In the genomic region with DNA sequence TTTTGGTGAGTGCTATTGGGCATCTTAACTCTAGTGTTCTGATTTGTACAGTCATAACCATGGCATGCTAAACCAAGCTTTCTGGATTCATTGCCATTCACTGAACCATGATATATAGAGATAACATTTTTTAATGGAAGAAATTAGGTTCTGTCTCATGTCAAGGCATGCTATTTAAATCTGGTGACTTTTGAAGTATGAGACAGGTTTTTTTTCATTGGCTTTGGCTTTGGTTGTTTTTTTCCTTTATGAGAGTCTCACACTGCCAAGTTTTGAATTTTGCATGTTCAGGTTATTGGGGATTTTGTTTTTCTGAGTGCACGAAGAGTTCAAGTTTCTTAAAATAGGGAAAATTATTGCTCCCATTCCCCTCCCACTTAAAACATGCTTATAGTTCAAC, we compare ENCODE assay signal across 23 cellular contexts.
A peak's percentile ranks its signal among the peaks of the same experiment; 100 is the strongest.
DNase-seq lines count a peak whose midpoint lies in the region; ATAC-seq and TF ChIP-seq lines count a peak whose summit lies in the region.
"Had no signal": no experiment of that assay in that cellular context is flagged by ENCODE, and none has a peak within 500 bp of the region (broad histone marks: within the 10 kb centered on the region; RNA-seq: fewer than 3 reads in every experiment).

No MANE protein-coding gene starts in this region.

- peaks cover 4 to 7% of the 10 kb centered on the region in 2 donors for H3K9me3 Mint-ChIP-seq in activated naive CD4-positive, alpha-beta T cell treated with anti-CD3 and anti-CD28 coated beads, Interleukin-2, amount 50 U/mL, for 72 hours
- H3K9me3 Mint-ChIP-seq in activated CD4-positive, alpha-beta T cell treated with anti-CD3 and anti-CD28 coated beads, Interleukin-2, amount 10 ng/mL, durations not matched to agents 24 days and 14 days = no peaks in the 10 kb centered on the region
- H3K9me3 Mint-ChIP-seq: neural crest cell had no signal

- no peak for TF ChIP-seq RAD21 in Ishikawa (IDR thresholded peaks at IDR 0.05; ENCODE audit: low read depth)

- no peak overlapping the region for H3K4me3 ChIP-seq in AG09309 (ENCODE audit: control insufficient read depth, low read depth, low read length)
- no peak overlapping the region for H3K4me3 ChIP-seq in choroid plexus epithelial cell (ENCODE audit: low read depth, low read length)

- intact Hi-C loops in activated CD4-positive, alpha-beta T cell treated with anti-CD3 and anti-CD28 coated beads, Interleukin-2, amount 10 ng/mL, durations not matched to agents 24 days and 14 days (cut with micrococcal nuclease) = no loop called here

- H3K27me3 Mint-ChIP-seq in activated CD4-positive, alpha-beta T cell treated with anti-CD3 and anti-CD28 coated beads, Interleukin-2, amount 10 ng/mL, durations not matched to agents 24 days and 14 days = no peaks in the 10 kb centered on the region

- ATAC-seq in activated naive CD4-positive, alpha-beta T cell treated with anti-CD3 and anti-CD28 coated beads, Interleukin-2, amount 50 U/mL, for 72 hours = no peak
- ATAC-seq: CD8-positive, alpha-beta T cell had no signal

- H3K36me3 Mint-ChIP-seq in activated naive CD4-positive, alpha-beta T cell treated with anti-CD3 and anti-CD28 coated beads, Interleukin-2, amount 50 U/mL, for 72 hours = no peaks in the 10 kb centered on the region
- no peaks in the 10 kb centered on the region for H3K36me3 Mint-ChIP-seq in activated CD4-positive, alpha-beta T cell treated with anti-CD3 and anti-CD28 coated beads, Interleukin-2, amount 10 ng/mL, durations not matched to agents 24 days and 14 days (ENCODE audit: low read depth)
- H3K36me3 Mint-ChIP-seq: CD8-positive, alpha-beta T cell had no signal

- peak; percentile 75 for TF ChIP-seq EP300 in Ishikawa (IDR thresholded peaks at IDR 0.05; ENCODE audit: borderline replicate concordance)

- H3K27ac Mint-ChIP-seq in activated naive CD4-positive, alpha-beta T cell treated with anti-CD3 and anti-CD28 coated beads, Interleukin-2, amount 50 U/mL, for 72 hours = no peak overlapping the region
- H3K27ac Mint-ChIP-seq in activated CD4-positive, alpha-beta T cell treated with anti-CD3 and anti-CD28 coated beads, Interleukin-2, amount 10 ng/mL, durations not matched to agents 24 days and 14 days = no peak overlapping the region
- H3K27ac Mint-ChIP-seq: CD8-positive, alpha-beta T cell had no signal

- TF ChIP-seq CTCF in AG09309 (IDR thresholded peaks at IDR 0.05; ENCODE audit: control insufficient read depth, insufficient read depth, low read depth, low read length, missing control alignments) (no peak), choroid plexus epithelial cell (conservative IDR thresholded peaks at IDR 0.05; ENCODE audit: low read depth, low read length) (no peak)

- DNase-seq in AG09309 (ENCODE audit: low read depth) = peak; percentile 25
- peak; percentile 7 for DNase-seq in choroid plexus epithelial cell (ENCODE audit: low read depth)
- peak; percentile 69 for DNase-seq in kidney glomerular epithelial cell (lab: John Stamatoyannopoulos, UW)
- no peak for DNase-seq in middle frontal gyrus (ENCODE audit: extremely low spot score, low spot score)
- DNase-seq in activated naive CD4-positive, alpha-beta T cell treated with anti-CD3 and anti-CD28 coated beads, Interleukin-2, amount 50 U/mL, for 72 hours (ENCODE audit: low spot score in 2 of 2) = no peak
- no peak for DNase-seq in activated CD4-positive, alpha-beta T cell treated with anti-CD3 and anti-CD28 coated beads, Interleukin-2, amount 10 ng/mL, durations not matched to agents 24 days and 14 days
- DNase-seq in D341Med (ENCODE audit: low spot score) = no peak
- DNase-seq: activated CD4-positive, alpha-beta T cell treated with anti-CD3 and anti-CD28 coated beads for 48 hours; activated CD8-positive, alpha-beta memory T cell treated with anti-CD3 and anti-CD28 coated beads, Interleukin-2, amount 50 U/mL, for 4 hours; activated effector memory CD4-positive, alpha-beta T cell treated with Interleukin-2 at 50 U/mL for 16 hours; amygdala; CD8-positive, alpha-beta T cell; DMS79 treated with DMSO at 0.1 percent for 48 hours; hypothalamus; Karpas-422; kidney; NCI-H1105; NCI-H2107; NCI-H524; retina; SW 1271 had no signal

- no peak overlapping the region for H3K4me3 Mint-ChIP-seq in activated CD4-positive, alpha-beta T cell treated with anti-CD3 and anti-CD28 coated beads, Interleukin-2, amount 10 ng/mL, durations not matched to agents 24 days and 14 days
- H3K4me3 Mint-ChIP-seq: CD8-positive, alpha-beta T cell; neural crest cell had no signal

- no peaks in the 10 kb centered on the region for H3K4me1 Mint-ChIP-seq in activated CD4-positive, alpha-beta T cell treated with anti-CD3 and anti-CD28 coated beads, Interleukin-2, amount 10 ng/mL, durations not matched to agents 24 days and 14 days
- H3K4me1 Mint-ChIP-seq: neural crest cell had no signal

TF ChIP-seq in Ishikawa, 13 proteins besides CTCF, POLR2A, EP300 and RAD21:
- no peak for TF ChIP-seq CEBPB (IDR thresholded peaks at IDR 0.05)
- TF ChIP-seq, protein P1, sequence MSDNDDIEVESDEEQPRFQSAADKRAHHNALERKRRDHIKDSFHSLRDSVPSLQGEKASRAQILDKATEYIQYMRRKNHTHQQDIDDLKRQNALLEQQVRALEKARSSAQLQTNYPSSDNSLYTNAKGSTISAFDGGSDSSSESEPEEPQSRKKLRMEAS (IDR thresholded peaks at IDR 0.05) = no peak
- TF ChIP-seq YY1 (IDR thresholded peaks at IDR 0.05; ENCODE audit: low read depth) = no peak
- peak; percentile 59 for TF ChIP-seq NFIC (IDR thresholded peaks at IDR 0.05)
- no peak for TF ChIP-seq EGR1 (IDR thresholded peaks at IDR 0.05)
- peak; percentile 35; the same call in 1 of the 2 replicates for TF ChIP-seq TEAD4 (IDR thresholded peaks at IDR 0.05)
- no peak for TF ChIP-seq CREB1 (IDR thresholded peaks at IDR 0.05; ENCODE audit: low read depth)
- peak; percentile 77 for TF ChIP-seq FOXM1 (IDR thresholded peaks at IDR 0.05; ENCODE audit: borderline replicate concordance, low read depth)
- peak; percentile 42; the same call in 1 of the 2 replicates for TF ChIP-seq TCF12 (IDR thresholded peaks at IDR 0.05; ENCODE audit: low read depth)
- TF ChIP-seq ZBTB7A (IDR thresholded peaks at IDR 0.05; ENCODE audit: low read depth) = no peak
- no peak for TF ChIP-seq TAF1 (IDR thresholded peaks at IDR 0.05; ENCODE audit: low read depth)
- TF ChIP-seq, protein P2, sequence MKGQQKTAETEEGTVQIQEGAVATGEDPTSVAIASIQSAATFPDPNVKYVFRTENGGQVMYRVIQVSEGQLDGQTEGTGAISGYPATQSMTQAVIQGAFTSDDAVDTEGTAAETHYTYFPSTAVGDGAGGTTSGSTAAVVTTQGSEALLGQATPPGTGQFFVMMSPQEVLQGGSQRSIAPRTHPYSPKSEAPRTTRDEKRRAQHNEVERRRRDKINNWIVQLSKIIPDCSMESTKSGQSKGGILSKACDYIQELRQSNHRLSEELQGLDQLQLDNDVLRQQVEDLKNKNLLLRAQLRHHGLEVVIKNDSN (IDR thresholded peaks at IDR 0.05) = no peak
- TF ChIP-seq, protein P3, sequence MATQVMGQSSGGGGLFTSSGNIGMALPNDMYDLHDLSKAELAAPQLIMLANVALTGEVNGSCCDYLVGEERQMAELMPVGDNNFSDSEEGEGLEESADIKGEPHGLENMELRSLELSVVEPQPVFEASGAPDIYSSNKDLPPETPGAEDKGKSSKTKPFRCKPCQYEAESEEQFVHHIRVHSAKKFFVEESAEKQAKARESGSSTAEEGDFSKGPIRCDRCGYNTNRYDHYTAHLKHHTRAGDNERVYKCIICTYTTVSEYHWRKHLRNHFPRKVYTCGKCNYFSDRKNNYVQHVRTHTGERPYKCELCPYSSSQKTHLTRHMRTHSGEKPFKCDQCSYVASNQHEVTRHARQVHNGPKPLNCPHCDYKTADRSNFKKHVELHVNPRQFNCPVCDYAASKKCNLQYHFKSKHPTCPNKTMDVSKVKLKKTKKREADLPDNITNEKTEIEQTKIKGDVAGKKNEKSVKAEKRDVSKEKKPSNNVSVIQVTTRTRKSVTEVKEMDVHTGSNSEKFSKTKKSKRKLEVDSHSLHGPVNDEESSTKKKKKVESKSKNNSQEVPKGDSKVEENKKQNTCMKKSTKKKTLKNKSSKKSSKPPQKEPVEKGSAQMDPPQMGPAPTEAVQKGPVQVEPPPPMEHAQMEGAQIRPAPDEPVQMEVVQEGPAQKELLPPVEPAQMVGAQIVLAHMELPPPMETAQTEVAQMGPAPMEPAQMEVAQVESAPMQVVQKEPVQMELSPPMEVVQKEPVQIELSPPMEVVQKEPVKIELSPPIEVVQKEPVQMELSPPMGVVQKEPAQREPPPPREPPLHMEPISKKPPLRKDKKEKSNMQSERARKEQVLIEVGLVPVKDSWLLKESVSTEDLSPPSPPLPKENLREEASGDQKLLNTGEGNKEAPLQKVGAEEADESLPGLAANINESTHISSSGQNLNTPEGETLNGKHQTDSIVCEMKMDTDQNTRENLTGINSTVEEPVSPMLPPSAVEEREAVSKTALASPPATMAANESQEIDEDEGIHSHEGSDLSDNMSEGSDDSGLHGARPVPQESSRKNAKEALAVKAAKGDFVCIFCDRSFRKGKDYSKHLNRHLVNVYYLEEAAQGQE (IDR thresholded peaks at IDR 0.05; ENCODE audit: low read depth) = no peak

Comparison
In these comparisons a context has a peak if more than half of its experiments do, and no peak if none do; other contexts are left out.
1. DNase-seq: peak in AG09309 (single experiment), choroid plexus epithelial cell (single experiment) and kidney glomerular epithelial cell (single experiment); none in middle frontal gyrus (single experiment), activated naive CD4-positive, alpha-beta T cell treated with anti-CD3 and anti-CD28 coated beads, Interleukin-2, amount 50 U/mL, for 72 hours (0 of 2), activated CD4-positive, alpha-beta T cell treated with anti-CD3 and anti-CD28 coated beads, Interleukin-2, amount 10 ng/mL, durations not matched to agents 24 days and 14 days (single experiment) and D341Med (single experiment).